Comparison of ENCODE assay signal across 9 cellular contexts in genomic region chr16:69089091-69089912, GRCh38. TPM values are rescaled to one million over a fixed set of nuclear protein-coding genes. Genes with fewer than 3 reads are reported as not detected.
DNase-seq lines count a peak whose midpoint lies in the region; ATAC-seq, FAIRE-seq and TF ChIP-seq lines count a peak whose summit lies in the region.
"Had no signal": no experiment of that assay in that cellular context is flagged by ENCODE, and none has a peak within 500 bp of the region (broad histone marks: within the 10 kb centered on the region; RNA-seq: fewer than 3 reads in every experiment).

No MANE protein-coding gene starts in this region.

- 47% methylated on average over 16 of the region's 16 CpGs for WGBS in A549 (ENCODE audit: missing lambda C conversion rate)
- WGBS in right cardiac atrium = 55% methylated on average over 16 of the region's 16 CpGs

- peak overlapping the region; percentile 27 for H3K27ac Mint-ChIP-seq in T-helper 17 cell

- H3K36me3 Mint-ChIP-seq in T-helper 17 cell (ENCODE audit: low read depth) = no peaks in the 10 kb centered on the region

- peaks cover 5% of the 10 kb centered on the region for H3K27me3 Mint-ChIP-seq in T-helper 17 cell

- CTCF ChIA-PET in A549 (lab: Yijun Ruan, JAX) = interaction anchor here (0.7 to 4.6 kb wide), 8 partner anchors 15 to 246 kb away, joined by 3 to 24 read pairs (median 4); partner anchors contain the start of genes HAS3 and TANGO6

- H3K4me1 ChIP-seq in A549 (peaks cover 19% of the 10 kb centered on the region), right cardiac atrium (ENCODE audit: control insufficient read depth, insufficient read depth, low read length) (peaks cover 3% of the 10 kb centered on the region)

- no peak for TF ChIP-seq EP300 in A549 (IDR thresholded peaks at IDR 0.05)

- intact Hi-C loops in right cardiac atrium (cut with DNase I) = no loop called here

- no peak for FAIRE-seq in A549 (lab: Jason Lieb, UNC)
- FAIRE-seq in GM19239 (lab: Jason Lieb, UNC) = peak; percentile 21

- no peaks in the 10 kb centered on the region for H3K27me3 ChIP-seq in right cardiac atrium (ENCODE audit: control insufficient read depth, insufficient read depth)

- no peak for TF ChIP-seq RAD21 in A549 (conservative IDR thresholded peaks at IDR 0.05 in 1 of 2, IDR thresholded peaks at IDR 0.05 in 1 of 2)

- H3K4me2 ChIP-seq in A549 = peak overlapping the region; percentile 59

- DNase-seq in A549 (ENCODE audit: low read depth in 1 of 2, low spot score in 1 of 2) (peak in 1 of 2 experiments; percentile 35), GM19239 (ENCODE audit: insufficient read length, low spot score) (no peak), T-helper 17 cell (no peak), right cardiac atrium (no peak)

- no peak overlapping the region for H3K4me3 Mint-ChIP-seq in T-helper 17 cell
- H3K4me3 Mint-ChIP-seq: nephron had no signal

- no peak overlapping the region for H3K4me3 ChIP-seq in A549
- H3K4me3 ChIP-seq in right cardiac atrium (ENCODE audit: low read length) = no peak overlapping the region

- ATAC-seq in A549 (peak; percentile 90 to 93), T-helper 17 cell (peak; percentile 52), right cardiac atrium (peak; percentile 24 to 50), HG02884 (IDR thresholded peaks at IDR 0.05; ENCODE audit: unreplicated experiment) (no peak), HG03439 (IDR thresholded peaks at IDR 0.05; ENCODE audit: unreplicated experiment) (no peak), GM21825 (IDR thresholded peaks at IDR 0.05; ENCODE audit: unreplicated experiment) (no peak), GM19023 (IDR thresholded peaks at IDR 0.05; ENCODE audit: unreplicated experiment) (no peak)

- no peak for TF ChIP-seq CTCF in A549 (IDR thresholded peaks at IDR 0.05)

- TF ChIP-seq POLR2A in A549 (IDR thresholded peaks at IDR 0.05; ENCODE audit: low read length) = no peak

- peaks cover 15% of the 10 kb centered on the region for H3K4me1 Mint-ChIP-seq in T-helper 17 cell

- POLR2A ChIA-PET in A549 (lab: Yijun Ruan, JAX) = interaction anchor here (0.6 to 1.2 kb wide), 3 partner anchors 15 to 31 kb away, joined by 3 to 4 read pairs (median 3); no protein-coding TSS in a partner anchor

- H3K27ac ChIP-seq in A549 (peak overlapping the region; percentile 55 to 78), right cardiac atrium (ENCODE audit: low read length) (no peak overlapping the region)

- H3K9me3 ChIP-seq in A549 (no peaks in the 10 kb centered on the region), T-helper 17 cell (ENCODE audit: control insufficient read depth, low read length, poor library complexity, severe bottlenecking) (no peaks in the 10 kb centered on the region), right cardiac atrium (ENCODE audit: control insufficient read depth, low read length) (no peaks in the 10 kb centered on the region)

TF ChIP-seq in A549, 52 proteins besides CTCF, POLR2A, EP300 and RAD21:
- TF ChIP-seq ELK1 (IDR thresholded peaks at IDR 0.05; ENCODE audit: low read depth, low read length) (no peak), RCOR1 (IDR thresholded peaks at IDR 0.05; ENCODE audit: low read depth, low read length) (no peak), GATA3 (IDR thresholded peaks at IDR 0.05; ENCODE audit: borderline replicate concordance) (no peak), FOSL2 (IDR thresholded peaks at IDR 0.05) (no peak), FOSL2 (CRISPR knock-in tag; IDR thresholded peaks at IDR 0.05) (peak; percentile 32; the same call in 1 of the 2 replicates), ZC3H11A (IDR thresholded peaks at IDR 0.05) (no peak), RNF2 (IDR thresholded peaks at IDR 0.05; ENCODE audit: borderline replicate concordance, low read depth) (no peak), REST (IDR thresholded peaks at IDR 0.05) (no peak), EHMT2 (IDR thresholded peaks at IDR 0.05; ENCODE audit: low read depth) (no peak), HOXA7 (CRISPR knock-in tag; IDR thresholded peaks at IDR 0.05) (no peak), HES2 (IDR thresholded peaks at IDR 0.05) (no peak), CEBPB (IDR thresholded peaks at IDR 0.05) (0 out of 4 replicates have a peak, but pooled peaks of 1 of the 2 experiments have one; percentile 30), RFX5 (IDR thresholded peaks at IDR 0.05) (no peak), MAX (IDR thresholded peaks at IDR 0.05) (peak; percentile 63), HOXB13 (CRISPR knock-in tag; IDR thresholded peaks at IDR 0.05; ENCODE audit: low read depth) (0 out of 2 replicates have a peak, but pooled peaks have one; percentile 9), MAFK (IDR thresholded peaks at IDR 0.05; ENCODE audit: partially characterized antibody) (no peak), PHF8 (IDR thresholded peaks at IDR 0.05; ENCODE audit: borderline replicate concordance, low read depth) (no peak)

RNA-seq across cellular contexts. Expression of gene HAS3, which starts 16.2 kb away (rescaled TPM):
- polyA plus RNA-seq in A549 (2011; rRNA removed) (9.1 and 11.1 TPM in 2 replicates), A549 (2017; fragmentation: RNase III; extraction: RNeasy Plus Mini Kit Qiagen cat#74134 plus additional on column Dnase treatment) (12.4 to 18.6 TPM (median 14.1 TPM) in 3 replicates), right cardiac atrium (0.50 TPM)
- 23.0 and 37.0 TPM in 2 replicates for polyA plus RNA-seq in A549 (2012; cell fraction: cytosol; rRNA removed)
- 51.5 and 90.9 TPM in 2 replicates for polyA plus RNA-seq in A549 (2012; cell fraction: nucleus; rRNA removed)
- polyA minus RNA-seq in A549 (2011; rRNA and poly(A)+ RNA removed) = 16.0 and 17.6 TPM in 2 replicates
- total RNA-seq in T-helper 17 cell (1 to 10 TPM; 3.0 to 3.5 TPM), right cardiac atrium (under 1 TPM; 0.18 to 0.89 (median 0.39) TPM)

RNA-seq across cellular contexts. Expression of gene CHTF8, which starts 43.1 kb away (rescaled TPM):
- 81.6 and 113 TPM in 2 replicates for polyA plus RNA-seq in A549 (2011; rRNA removed)
- polyA plus RNA-seq in A549 (2012; cell fraction: cytosol; rRNA removed) = 64.0 and 84.3 TPM in 2 replicates
- 57.0 and 81.5 TPM in 2 replicates for polyA plus RNA-seq in A549 (2012; cell fraction: nucleus; rRNA removed)
- 72.5 to 82.7 TPM (median 78.7 TPM) in 3 replicates for polyA plus RNA-seq in A549 (2017; fragmentation: RNase III; extraction: RNeasy Plus Mini Kit Qiagen cat#74134 plus additional on column Dnase treatment)
- polyA minus RNA-seq in A549 (2011; rRNA and poly(A)+ RNA removed) = 132 and 175 TPM in 2 replicates
- 10 to 100 TPM; 66.1 to 68.5 TPM for total RNA-seq in T-helper 17 cell
- 10 to 100 TPM; 48.5 to 60.3 (median 54.1) TPM for total RNA-seq in right cardiac atrium
- polyA plus RNA-seq in right cardiac atrium = 29.6 TPM

RNA-seq across cellular contexts. Expression of gene UTP4, which starts 43.1 kb away (rescaled TPM):
- polyA plus RNA-seq in A549 (2011; rRNA removed) = 118 TPM in 2 replicates
- 97.9 and 112 TPM in 2 replicates for polyA plus RNA-seq in A549 (2012; cell fraction: cytosol; rRNA removed)
- 101 and 109 TPM in 2 replicates for polyA plus RNA-seq in A549 (2012; cell fraction: nucleus; rRNA removed)
- 77.1 to 87.3 TPM (median 78.8 TPM) in 3 replicates for polyA plus RNA-seq in A549 (2017; fragmentation: RNase III; extraction: RNeasy Plus Mini Kit Qiagen cat#74134 plus additional on column Dnase treatment)
- polyA minus RNA-seq in A549 (2011; rRNA and poly(A)+ RNA removed) = 132 and 150 TPM in 2 replicates
- 10 to 100 TPM; 29.4 to 47.2 TPM for total RNA-seq in T-helper 17 cell
- total RNA-seq in right cardiac atrium = 10 to 100 TPM; 21.3 to 35.1 (median 28.2) TPM
- 13.4 TPM for polyA plus RNA-seq in right cardiac atrium

Comparison
In these comparisons a context has a peak if more than half of its experiments do, and no peak if none do; other contexts are left out.
1. ATAC-seq: peak in A549 (2 of 2), T-helper 17 cell (single experiment) and right cardiac atrium (2 of 2); none in HG02884 (single experiment), HG03439 (single experiment), GM21825 (single experiment) and GM19023 (single experiment).